Comparison of ENCODE assay signal across 1 cellular context in the genomic region with DNA sequence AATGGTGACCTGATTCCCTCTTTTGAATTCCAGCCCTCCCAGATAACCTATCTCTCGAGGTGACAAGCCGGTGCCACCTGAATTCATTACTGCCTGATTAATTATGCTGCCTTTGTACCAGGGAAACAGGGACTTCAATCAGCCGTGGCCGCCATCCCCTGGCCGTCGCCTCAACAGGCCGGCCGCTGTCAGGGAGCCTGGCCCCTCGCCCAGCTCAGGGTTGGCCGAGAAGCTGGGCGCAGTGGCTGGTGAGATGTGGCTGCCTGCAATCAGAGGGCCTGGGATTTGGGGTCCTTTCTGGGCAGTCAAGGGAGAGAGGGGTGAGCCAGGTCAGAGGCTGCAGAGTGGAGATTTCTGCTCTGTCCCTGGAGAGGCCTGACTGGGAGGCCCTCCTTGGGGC.
TF ChIP-seq lines count a peak whose summit lies in the region.

No MANE protein-coding gene starts in this region.

TF ChIP-seq in H1, 55 proteins besides CTCF, POLR2A, EP300 and RAD21 (continued from another document):
- TF ChIP-seq, protein P1, sequence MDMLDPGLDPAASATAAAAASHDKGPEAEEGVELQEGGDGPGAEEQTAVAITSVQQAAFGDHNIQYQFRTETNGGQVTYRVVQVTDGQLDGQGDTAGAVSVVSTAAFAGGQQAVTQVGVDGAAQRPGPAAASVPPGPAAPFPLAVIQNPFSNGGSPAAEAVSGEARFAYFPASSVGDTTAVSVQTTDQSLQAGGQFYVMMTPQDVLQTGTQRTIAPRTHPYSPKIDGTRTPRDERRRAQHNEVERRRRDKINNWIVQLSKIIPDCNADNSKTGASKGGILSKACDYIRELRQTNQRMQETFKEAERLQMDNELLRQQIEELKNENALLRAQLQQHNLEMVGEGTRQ (IDR thresholded peaks at IDR 0.05; ENCODE audit: low read length): no peak
- TF ChIP-seq KDM5A (IDR thresholded peaks at IDR 0.05; ENCODE audit: low read length) (no peak), EZH2 (IDR thresholded peaks at IDR 0.05; ENCODE audit: low read depth, low read length, severe bottlenecking) (no peak), SIX5 (IDR thresholded peaks at IDR 0.05; ENCODE audit: low read depth, low read length) (no peak), SIN3A (conservative IDR thresholded peaks at IDR 0.05 in 1 of 2, IDR thresholded peaks at IDR 0.05 in 1 of 2; ENCODE audit: low read depth in 1 of 2, low read length in 2 of 2) (no peak), EGR1 (IDR thresholded peaks at IDR 0.05; ENCODE audit: borderline replicate concordance, low read depth, low read length) (no peak), SIRT6 (IDR thresholded peaks at IDR 0.05; ENCODE audit: low read length) (no peak), CBX8 (IDR thresholded peaks at IDR 0.05; ENCODE audit: borderline replicate concordance, low read depth, low read length) (no peak), GTF2F1 (IDR thresholded peaks at IDR 0.05; ENCODE audit: borderline replicate concordance, low read depth, low read length) (no peak), NANOG (IDR thresholded peaks at IDR 0.05; ENCODE audit: insufficient read depth, low read depth, low read length, poor library complexity, severe bottlenecking) (no peak), BCL11A (IDR thresholded peaks at IDR 0.05; ENCODE audit: low read depth in 2 of 2, low read length in 2 of 2) (no peak), SP2 (IDR thresholded peaks at IDR 0.05; ENCODE audit: low read length) (no peak), MAFK (IDR thresholded peaks at IDR 0.05; ENCODE audit: low read depth, low read length) (no peak), RBBP5 (IDR thresholded peaks at IDR 0.05; ENCODE audit: borderline replicate concordance, low read depth, low read length) (no peak)
